12 cellular contexts compared by ENCODE assay signal in the genomic region with DNA sequence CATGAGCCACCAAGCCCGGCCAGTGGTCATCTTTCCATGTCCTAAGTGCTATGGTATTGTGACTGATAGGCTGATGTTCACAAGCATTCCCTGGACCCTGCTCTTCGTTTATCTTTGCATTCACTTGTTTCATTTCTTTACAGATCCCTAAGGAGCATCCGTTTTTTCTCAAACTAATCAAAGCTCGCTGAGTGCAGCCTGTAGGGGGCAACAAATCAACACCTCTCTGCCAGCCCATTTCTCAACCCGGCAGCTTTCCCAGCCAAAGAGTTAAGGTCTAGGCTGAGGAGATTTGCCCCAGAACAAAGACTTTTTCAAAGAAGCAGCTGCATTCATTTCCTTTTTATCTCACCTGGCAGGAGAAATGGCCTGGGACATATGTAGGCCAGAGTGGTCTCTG. TPM values are rescaled to one million over a fixed set of nuclear protein-coding genes. Genes with fewer than 3 reads are reported as not detected.
A peak's percentile ranks its signal among the peaks of the same experiment; 100 is the strongest.
DNase-seq lines count a peak whose midpoint lies in the region; ATAC-seq and TF ChIP-seq lines count a peak whose summit lies in the region.
"Had no signal": no experiment of that assay in that cellular context is flagged by ENCODE, and none has a peak within 500 bp of the region (broad histone marks: within the 10 kb centered on the region; RNA-seq: fewer than 3 reads in every experiment).

No MANE protein-coding gene starts in this region.

- CTCF ChIA-PET in BJ (lab: Yijun Ruan, JAX) = interaction anchor here (0.6 to 3.1 kb wide), 3 partner anchors 11 to 41 kb away, joined by 3 to 19 read pairs (median 3); partner anchors contain the start of gene SIRT4

- no peaks in the 10 kb centered on the region for H3K79me2 ChIP-seq in SU-DHL-6 (ENCODE audit: insufficient read depth, low read length)

- no peaks in the 10 kb centered on the region for H3K9me2 ChIP-seq in SU-DHL-6 (replicated peaks; ENCODE audit: insufficient read depth, low read length)

- POLR2A ChIA-PET in BJ (lab: Charles Lee) = no interaction called here

- H3K27ac ChIP-seq in SU-DHL-6 (ENCODE audit: low read depth, low read length) = no peak overlapping the region

- peaks cover 3% of the 10 kb centered on the region; the same call in 1 of the 2 replicates for H3K27me3 ChIP-seq in BJ (ENCODE audit: control insufficient read depth, insufficient read depth, low read length)
- no peaks in the 10 kb centered on the region for H3K27me3 ChIP-seq in SU-DHL-6 (ENCODE audit: low read length)

- DNase-seq in BJ (ENCODE audit: low read depth) (no peak), HCEC 1CT (peak; percentile 10), iPS-NIHi7 (ENCODE audit: extremely low spot score) (peak; percentile 52), NCI-H187 (lab: John Stamatoyannopoulos, UW) (no peak)
- no peak for DNase-seq in stimulated activated CD4-positive, alpha-beta T cell treated with anti-CD3 and anti-CD28 coated beads, Interleukin-4, amount 100 ng/mL, for 4 hours
- DNase-seq: activated T-cell treated with anti-CD3 and anti-CD28 coated beads, Interleukin-2, amount 50 U/mL, for 4 hours; Caco-2; head of caudate nucleus; NCI-H1417 treated with DMSO at 0.1 percent for 48 hours had no signal

- no peaks in the 10 kb centered on the region for H3F3A ChIP-seq in SU-DHL-6 (ENCODE audit: insufficient read depth)

- no peaks in the 10 kb centered on the region for H3K9me3 ChIP-seq in SU-DHL-6 (ENCODE audit: insufficient read depth, low read length)
- H3K9me3 ChIP-seq: Caco-2 had no signal

- H4K20me1 ChIP-seq in SU-DHL-6 (ENCODE audit: low read depth, low read length) = no peaks in the 10 kb centered on the region

- H3K36me3 ChIP-seq in BJ (ENCODE audit: control insufficient read depth, insufficient read depth, low read length) = no peaks in the 10 kb centered on the region
- no peaks in the 10 kb centered on the region for H3K36me3 ChIP-seq in SU-DHL-6 (ENCODE audit: low read length)

- 0 out of 2 replicates have a peak, but pooled peaks have one; percentile 27 for TF ChIP-seq CTCF in BJ (IDR thresholded peaks at IDR 0.05; ENCODE audit: insufficient read depth, low read depth, low read length)
- peak; percentile 42 for TF ChIP-seq CTCF in SU-DHL-6 (IDR thresholded peaks at IDR 0.05; ENCODE audit: insufficient read depth, low read length, poor library complexity, severe bottlenecking)

- no peak for ATAC-seq in GM21526 (IDR thresholded peaks at IDR 0.05; ENCODE audit: low FRiP score, unreplicated experiment)
- ATAC-seq in HG03565 (IDR thresholded peaks at IDR 0.05; ENCODE audit: unreplicated experiment) = no peak
- ATAC-seq: activated T-cell treated with anti-CD3 and anti-CD28 coated beads, Interleukin-2, amount 50 U/mL, for 4 hours had no signal

- no peak overlapping the region for H3K9ac ChIP-seq in SU-DHL-6 (ENCODE audit: low read length)

- H3K4me3 ChIP-seq in BJ (ENCODE audit: low read depth, low read length) = no peak overlapping the region
- H3K4me3 ChIP-seq in SU-DHL-6 (ENCODE audit: insufficient read depth, low read length, poor library complexity, severe bottlenecking) = no peak overlapping the region

- H2AFZ ChIP-seq in SU-DHL-6 (ENCODE audit: low read depth, low read length, severe bottlenecking) = no peak overlapping the region

- no peak overlapping the region for H3K4me2 ChIP-seq in SU-DHL-6 (ENCODE audit: low read depth, low read length, poor library complexity, severe bottlenecking)

RNA-seq across cellular contexts. Expression of gene SIRT4, which starts 12.1 kb away (rescaled TPM):
- 1.2 and 1.5 TPM in 2 replicates for polyA plus RNA-seq in BJ (2011; rRNA removed)
- polyA minus RNA-seq in BJ (2011; rRNA and poly(A)+ RNA removed) = 0.51 and 1.7 TPM in 2 replicates

RNA-seq across cellular contexts. Expression of gene PLA2G1B, which starts 13.4 kb away (rescaled TPM):
- polyA plus RNA-seq in BJ (2011; rRNA removed) = not detected in 2 replicates
- not detected in 2 replicates for polyA minus RNA-seq in BJ (2011; rRNA and poly(A)+ RNA removed)

RNA-seq across cellular contexts. Expression of gene RNU4-1, which starts 21.2 kb away (rescaled TPM):
- polyA plus RNA-seq in BJ (2011; rRNA removed) = not detected in 2 replicates
- under 0.01 and 52,104 TPM in 2 replicates for polyA minus RNA-seq in BJ (2011; rRNA and poly(A)+ RNA removed)

RNA-seq across cellular contexts. Expression of gene RNU4-2, which starts 22.5 kb away (rescaled TPM):
- not detected in 2 replicates for polyA plus RNA-seq in BJ (2011; rRNA removed)
- under 0.01 and 55,545 TPM in 2 replicates for polyA minus RNA-seq in BJ (2011; rRNA and poly(A)+ RNA removed)

RNA-seq across cellular contexts. Expression of gene PXN, which starts 48.7 kb away (rescaled TPM):
- polyA plus RNA-seq in BJ (2011; rRNA removed) = 23.9 and 41.8 TPM in 2 replicates
- polyA minus RNA-seq in BJ (2011; rRNA and poly(A)+ RNA removed) = 33.0 and 50.6 TPM in 2 replicates

Comparison
In these comparisons a context has a peak if more than half of its experiments do, and no peak if none do; other contexts are left out.
1. DNase-seq: peak in HCEC 1CT (single experiment) and iPS-NIHi7 (single experiment); none in BJ (single experiment), NCI-H187 (0 of 2) and stimulated activated CD4-positive, alpha-beta T cell treated with anti-CD3 and anti-CD28 coated beads, Interleukin-4, amount 100 ng/mL, for 4 hours (0 of 2).